In genomic region chr17:69761767-69762321, GRCh38 we compare ENCODE assay signal across 13 cellular contexts.
A peak's percentile ranks its signal among the peaks of the same experiment; 100 is the strongest.
DNase-seq lines count a peak whose midpoint lies in the region; ATAC-seq, FAIRE-seq and TF ChIP-seq lines count a peak whose summit lies in the region.
"Had no signal": no experiment of that assay in that cellular context is flagged by ENCODE, and none has a peak within 500 bp of the region (broad histone marks: within the 10 kb centered on the region; RNA-seq: fewer than 3 reads in every experiment).

No MANE protein-coding gene starts in this region.

- 77% methylated on average over 4 of the region's 4 CpGs for WGBS in HUES64
- 38% methylated on average over 4 of the region's 4 CpGs for WGBS in HepG2 (ENCODE audit: low lambda C conversion rate)

- no peak for TF ChIP-seq RAD21 in HepG2 (CRISPR knock-in tag; IDR thresholded peaks at IDR 0.05)

- no peak overlapping the region for H3K9ac ChIP-seq in HUES64 (ENCODE audit: low read depth, low read length)
- H3K9ac ChIP-seq in HepG2 (ENCODE audit: insufficient read depth, low read depth, low read length) = no peak overlapping the region

- H3K36me3 ChIP-seq in HUES64 (ENCODE audit: insufficient read depth, low read length) (no peaks in the 10 kb centered on the region), HepG2 (replicated peaks in 1 of 2; ENCODE audit: control insufficient read depth in 1 of 2, insufficient read depth in 2 of 2, low read length in 2 of 2) (no peaks in the 10 kb centered on the region)

- H3K9me3 Mint-ChIP-seq in immature natural killer cell = peaks cover 0 to 7% (median 2%) of the 10 kb centered on the region in 6 donors

- H2AFZ ChIP-seq in HepG2 (ENCODE audit: low read length) = no peak overlapping the region

- H3K4me1 ChIP-seq in HUES64 (ENCODE audit: insufficient read depth, low read length) (peaks cover 14% of the 10 kb centered on the region; the same call in 1 of the 2 replicates), HepG2 (ENCODE audit: insufficient read depth, low read length) (no peaks in the 10 kb centered on the region)

- no peak for FAIRE-seq in HepG2 (lab: Jason Lieb, UNC)
- FAIRE-seq: kidney, small intestine had no signal

- no peak for TF ChIP-seq POLR2A in HepG2 (IDR thresholded peaks at IDR 0.05; ENCODE audit: insufficient read depth in 1 of 2, low read depth in 2 of 2, low read length in 2 of 2)

- CTCF ChIA-PET in HepG2 (lab: Yijun Ruan, JAX; ENCODE audit: low intra/inter-chr PET ratio, low total read pairs) = no interaction called here

- H3K27me3 ChIP-seq in HUES64 (ENCODE audit: insufficient read depth, low read length) (no peaks in the 10 kb centered on the region), HepG2 (ENCODE audit: control insufficient read depth in 1 of 2, insufficient read depth in 2 of 2, low read length in 2 of 2) (no peaks in the 10 kb centered on the region)

- H3K27me3 Mint-ChIP-seq in immature natural killer cell (ENCODE audit: low read depth in 3 of 3) = peaks cover 0 to 2% (median 2%) of the 10 kb centered on the region in 3 donors
- H3K27me3 Mint-ChIP-seq: CD4-positive, alpha-beta memory T cell had no signal

- no peaks in the 10 kb centered on the region for H4K20me1 ChIP-seq in HepG2 (ENCODE audit: insufficient read depth, low read length)

- TF ChIP-seq EP300 in HepG2 (IDR thresholded peaks at IDR 0.05; ENCODE audit: low read depth in 2 of 2, low read length in 2 of 2) = no peak
- no peak for TF ChIP-seq EP300 in HepG2 (CRISPR knock-in tag; IDR thresholded peaks at IDR 0.05; ENCODE audit: borderline replicate concordance)

- H3K4me3 Mint-ChIP-seq in immature natural killer cell = no peak overlapping the region
- H3K4me3 Mint-ChIP-seq: CD4-positive, alpha-beta memory T cell had no signal

- no peak overlapping the region for H3K4me3 ChIP-seq in AG09309 (ENCODE audit: control insufficient read depth, low read depth, low read length)
- H3K4me3 ChIP-seq in HUES64 (ENCODE audit: low read length) = no peak overlapping the region
- no peak overlapping the region for H3K4me3 ChIP-seq in choroid plexus epithelial cell (ENCODE audit: low read depth, low read length)
- no peak overlapping the region for H3K4me3 ChIP-seq in HepG2 (replicated peaks in 1 of 3; ENCODE audit: insufficient read depth in 1 of 3, low read depth in 2 of 3, low read length in 3 of 3)

- in situ Hi-C loops in HepG2 (cut with HindIII; ENCODE audit: extremely low pct_ligation_motif_present, low pct_unique_long_range_greater_than_20kb) = no loop called here

- no peaks in the 10 kb centered on the region for H3K4me1 Mint-ChIP-seq in immature natural killer cell
- H3K4me1 Mint-ChIP-seq: CD4-positive, alpha-beta memory T cell had no signal

- H3K27ac ChIP-seq in HUES64 (ENCODE audit: low read depth, low read length) = peak overlapping the region; percentile 60; the same call in 1 of the 2 replicates
- H3K27ac ChIP-seq in HepG2 (ENCODE audit: extremely low read length, insufficient read depth, low read length) = no peak overlapping the region

- BruUV-seq in HepG2 (replicated peaks; lab: Mats Ljungman, UMichigan) = no TSS peak

- H3K79me2 ChIP-seq in HepG2 (ENCODE audit: insufficient read depth, low read length) = no peaks in the 10 kb centered on the region

- TF ChIP-seq CTCF in AG09309 (IDR thresholded peaks at IDR 0.05; ENCODE audit: control insufficient read depth, insufficient read depth, low read depth, low read length, missing control alignments) = no peak
- TF ChIP-seq CTCF in choroid plexus epithelial cell (conservative IDR thresholded peaks at IDR 0.05; ENCODE audit: low read depth, low read length) = no peak
- no peak for TF ChIP-seq CTCF in HepG2 (CRISPR knock-in tag; IDR thresholded peaks at IDR 0.05)

- DNase-seq in AG09309 (ENCODE audit: low read depth) (peak; percentile 94), choroid plexus epithelial cell (ENCODE audit: low read depth) (peak; percentile 89), HepG2 (ENCODE audit: low spot score) (peak; percentile 9), NCI-H526 (lab: John Stamatoyannopoulos, UW) (no peak), immature natural killer cell (no peak)
- no peak for DNase-seq in stimulated activated naive CD4-positive, alpha-beta T cell (lab: John Stamatoyannopoulos, UW)
- DNase-seq in stimulated activated naive CD8-positive, alpha-beta T cell treated with anti-CD3 and anti-CD28 coated beads, Interleukin-15, Interleukin-2, amounts not matched to agents 100 U/mL and 50 U/mL, for 24 hours = no peak
- DNase-seq: activated naive CD4-positive, alpha-beta T cell treated with anti-CD3 and anti-CD28 coated beads, Interleukin-2, amount 50 U/mL, for 16 hours; CD4-positive, alpha-beta memory T cell; kidney; NCI-H2081 treated with DMSO at 0.1 percent for 48 hours; small intestine had no signal

- H3K9me3 ChIP-seq in HUES64 (ENCODE audit: insufficient read depth, low read depth, low read length) = no peaks in the 10 kb centered on the region
- H3K9me3 ChIP-seq in HepG2 (ENCODE audit: low read length) = peaks cover 96% of the 10 kb centered on the region

- POLR2A ChIA-PET in HepG2 (lab: Yijun Ruan, JAX) = no interaction called here

- H3K36me3 Mint-ChIP-seq in immature natural killer cell = no peaks in the 10 kb centered on the region
- H3K36me3 Mint-ChIP-seq: CD4-positive, alpha-beta memory T cell had no signal

- ATAC-seq in HepG2 = no peak
- no peak for ATAC-seq in stimulated activated naive CD8-positive, alpha-beta T cell treated with anti-CD3 and anti-CD28 coated beads, Interleukin-15, Interleukin-2, amounts not matched to agents 100 U/mL and 50 U/mL, for 24 hours

- no peak overlapping the region for H3K4me2 ChIP-seq in HepG2 (ENCODE audit: low read depth, low read length)

- no peak overlapping the region for H3K27ac Mint-ChIP-seq in immature natural killer cell
- H3K27ac Mint-ChIP-seq: CD4-positive, alpha-beta memory T cell had no signal

- intact Hi-C loops in HepG2 (cut with micrococcal nuclease; ENCODE audit: unreplicated experiment) = no loop called here

TF ChIP-seq in HepG2, 621 proteins besides CTCF, POLR2A, EP300 and RAD21 (continues in another document):
- TF ChIP-seq ZNF383 (CRISPR knock-in tag; IDR thresholded peaks at IDR 0.05; ENCODE audit: borderline replicate concordance) (no peak), JUND (CRISPR knock-in tag; IDR thresholded peaks at IDR 0.05) (no peak), ZNF543 (CRISPR knock-in tag; IDR thresholded peaks at IDR 0.05) (no peak), ZBTB25 (CRISPR knock-in tag; IDR thresholded peaks at IDR 0.05) (no peak), ETV6 (CRISPR knock-in tag; conservative IDR thresholded peaks at IDR 0.05) (no peak), TBL1XR1 (IDR thresholded peaks at IDR 0.05; ENCODE audit: borderline replicate concordance, low read length, partially characterized antibody) (no peak), SNAPC4 (CRISPR knock-in tag; IDR thresholded peaks at IDR 0.05) (no peak), POGZ (CRISPR knock-in tag; IDR thresholded peaks at IDR 0.05) (no peak), RNF2 (conservative IDR thresholded peaks at IDR 0.05; ENCODE audit: low read depth) (no peak), KLF9 (CRISPR knock-in tag; IDR thresholded peaks at IDR 0.05; ENCODE audit: low read depth) (no peak), ZNF724P (CRISPR knock-in tag; IDR thresholded peaks at IDR 0.05; ENCODE audit: borderline replicate concordance) (no peak), ATM (IDR thresholded peaks at IDR 0.05; ENCODE audit: borderline replicate concordance) (no peak), ATAD3A (CRISPR knock-in tag; IDR thresholded peaks at IDR 0.05) (no peak), SALL2 (CRISPR knock-in tag; IDR thresholded peaks at IDR 0.05) (no peak), HES4 (CRISPR knock-in tag; IDR thresholded peaks at IDR 0.05; ENCODE audit: borderline replicate concordance) (no peak), ZMAT3 (CRISPR knock-in tag; conservative IDR thresholded peaks at IDR 0.05) (no peak)

Comparison
In these comparisons a context has a peak if more than half of its experiments do, and no peak if none do; other contexts are left out.
1. DNase-seq: peak in AG09309 (single experiment), choroid plexus epithelial cell (single experiment) and HepG2 (single experiment); none in NCI-H526 (0 of 2), stimulated activated naive CD4-positive, alpha-beta T cell (0 of 6), stimulated activated naive CD8-positive, alpha-beta T cell treated with anti-CD3 and anti-CD28 coated beads, Interleukin-15, Interleukin-2, amounts not matched to agents 100 U/mL and 50 U/mL, for 24 hours (single experiment) and immature natural killer cell (0 of 3).